ENCODE assay signal across 1 cellular context in the genomic region with DNA sequence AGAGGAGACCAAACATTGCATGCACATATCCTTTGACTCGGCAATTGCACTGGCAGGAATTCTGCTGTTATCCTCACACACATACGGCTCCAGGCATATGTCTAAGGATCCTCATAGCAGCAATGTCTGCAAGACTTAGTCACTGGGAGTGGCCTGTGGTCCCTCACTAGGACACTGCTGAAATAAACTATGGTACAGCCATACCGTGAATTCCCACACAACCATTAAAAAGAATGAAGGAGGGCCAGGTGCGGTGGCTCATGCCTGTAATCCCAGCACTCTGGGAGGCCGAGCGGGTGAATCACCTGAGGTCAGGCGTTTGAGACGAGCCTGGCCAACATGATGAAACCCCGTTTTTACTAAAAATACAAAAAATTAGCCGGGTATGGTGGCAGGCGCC.
TF ChIP-seq lines count a peak whose summit lies in the region.

No MANE protein-coding gene starts in this region.

TF ChIP-seq in HCT116, 20 proteins besides CTCF, POLR2A, EP300 and RAD21 (continued from another document):
- TF ChIP-seq, protein P1, sequence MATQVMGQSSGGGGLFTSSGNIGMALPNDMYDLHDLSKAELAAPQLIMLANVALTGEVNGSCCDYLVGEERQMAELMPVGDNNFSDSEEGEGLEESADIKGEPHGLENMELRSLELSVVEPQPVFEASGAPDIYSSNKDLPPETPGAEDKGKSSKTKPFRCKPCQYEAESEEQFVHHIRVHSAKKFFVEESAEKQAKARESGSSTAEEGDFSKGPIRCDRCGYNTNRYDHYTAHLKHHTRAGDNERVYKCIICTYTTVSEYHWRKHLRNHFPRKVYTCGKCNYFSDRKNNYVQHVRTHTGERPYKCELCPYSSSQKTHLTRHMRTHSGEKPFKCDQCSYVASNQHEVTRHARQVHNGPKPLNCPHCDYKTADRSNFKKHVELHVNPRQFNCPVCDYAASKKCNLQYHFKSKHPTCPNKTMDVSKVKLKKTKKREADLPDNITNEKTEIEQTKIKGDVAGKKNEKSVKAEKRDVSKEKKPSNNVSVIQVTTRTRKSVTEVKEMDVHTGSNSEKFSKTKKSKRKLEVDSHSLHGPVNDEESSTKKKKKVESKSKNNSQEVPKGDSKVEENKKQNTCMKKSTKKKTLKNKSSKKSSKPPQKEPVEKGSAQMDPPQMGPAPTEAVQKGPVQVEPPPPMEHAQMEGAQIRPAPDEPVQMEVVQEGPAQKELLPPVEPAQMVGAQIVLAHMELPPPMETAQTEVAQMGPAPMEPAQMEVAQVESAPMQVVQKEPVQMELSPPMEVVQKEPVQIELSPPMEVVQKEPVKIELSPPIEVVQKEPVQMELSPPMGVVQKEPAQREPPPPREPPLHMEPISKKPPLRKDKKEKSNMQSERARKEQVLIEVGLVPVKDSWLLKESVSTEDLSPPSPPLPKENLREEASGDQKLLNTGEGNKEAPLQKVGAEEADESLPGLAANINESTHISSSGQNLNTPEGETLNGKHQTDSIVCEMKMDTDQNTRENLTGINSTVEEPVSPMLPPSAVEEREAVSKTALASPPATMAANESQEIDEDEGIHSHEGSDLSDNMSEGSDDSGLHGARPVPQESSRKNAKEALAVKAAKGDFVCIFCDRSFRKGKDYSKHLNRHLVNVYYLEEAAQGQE (IDR thresholded peaks at IDR 0.05; ENCODE audit: low read depth), result no peak
- TF ChIP-seq ELF1 (IDR thresholded peaks at IDR 0.05; ENCODE audit: borderline replicate concordance, low read depth) (no peak), FOSL1 (IDR thresholded peaks at IDR 0.05; ENCODE audit: low read depth) (peak; percentile 37; the same call in 1 of the 2 replicates), CEBPB (IDR thresholded peaks at IDR 0.05; ENCODE audit: low read depth) (no peak), CBX3 (IDR thresholded peaks at IDR 0.05; ENCODE audit: low read depth) (no peak), SP1 (IDR thresholded peaks at IDR 0.05; ENCODE audit: low read depth) (peak; percentile 43)
- TF ChIP-seq, protein P2, sequence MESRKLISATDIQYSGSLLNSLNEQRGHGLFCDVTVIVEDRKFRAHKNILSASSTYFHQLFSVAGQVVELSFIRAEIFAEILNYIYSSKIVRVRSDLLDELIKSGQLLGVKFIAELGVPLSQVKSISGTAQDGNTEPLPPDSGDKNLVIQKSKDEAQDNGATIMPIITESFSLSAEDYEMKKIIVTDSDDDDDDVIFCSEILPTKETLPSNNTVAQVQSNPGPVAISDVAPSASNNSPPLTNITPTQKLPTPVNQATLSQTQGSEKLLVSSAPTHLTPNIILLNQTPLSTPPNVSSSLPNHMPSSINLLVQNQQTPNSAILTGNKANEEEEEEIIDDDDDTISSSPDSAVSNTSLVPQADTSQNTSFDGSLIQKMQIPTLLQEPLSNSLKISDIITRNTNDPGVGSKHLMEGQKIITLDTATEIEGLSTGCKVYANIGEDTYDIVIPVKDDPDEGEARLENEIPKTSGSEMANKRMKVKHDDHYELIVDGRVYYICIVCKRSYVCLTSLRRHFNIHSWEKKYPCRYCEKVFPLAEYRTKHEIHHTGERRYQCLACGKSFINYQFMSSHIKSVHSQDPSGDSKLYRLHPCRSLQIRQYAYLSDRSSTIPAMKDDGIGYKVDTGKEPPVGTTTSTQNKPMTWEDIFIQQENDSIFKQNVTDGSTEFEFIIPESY (IDR thresholded peaks at IDR 0.05; ENCODE audit: extremely low read depth, insufficient replicate concordance, low read length), result no peak
TF ChIP-seq in HCT116: peak in this region for 3.
